ENCODE assay signal across 27 cellular contexts in genomic region chr11:115005663-115006062, GRCh38.
"Had no signal": no experiment of that assay in that cellular context is flagged by ENCODE, and none has a peak within 500 bp of the region (broad histone marks: within the 10 kb centered on the region; RNA-seq: fewer than 3 reads in every experiment).

No MANE protein-coding gene starts in this region.

- H3K27me3 ChIP-seq: colonic mucosa, esophagus muscularis mucosa, esophagus squamous epithelium, foreskin keratinocyte, gastrocnemius medialis, heart left ventricle, heart right ventricle had no signal

- DNase-seq: colonic mucosa; cortex of kidney; dermis blood vessel endothelial cell; dorsolateral prefrontal cortex; effector CD4-positive, alpha-beta T cell; effector CD8-positive, alpha-beta T cell; effector memory CD4-positive, alpha-beta T cell; effector memory CD8-positive, alpha-beta T cell; endodermal cell; erythroblast; esophagus squamous epithelium; foreskin fibroblast; foreskin keratinocyte; foreskin melanocyte; gastrocnemius medialis; glutamatergic neuron; head of caudate nucleus; heart left ventricle; heart right ventricle had no signal

- H3K27ac Mint-ChIP-seq: dendritic cell treated with granulocyte-macrophage colony-stimulating factor and Interleukin-4, amounts not matched to agents 40 ng/mL and 50 ng/mL, for 4 days; effector memory CD8-positive, alpha-beta T cell; endodermal cell had no signal

- H3K27ac ChIP-seq: colonic mucosa, coronary artery, dorsolateral prefrontal cortex, epithelial cell of prostate, esophagus muscularis mucosa, esophagus squamous epithelium, foreskin keratinocyte, gastrocnemius medialis, gastroesophageal sphincter, heart left ventricle, heart right ventricle had no signal

- H3K9me3 ChIP-seq: colonic mucosa, esophagus squamous epithelium, gastrocnemius medialis had no signal

- H3K9me3 Mint-ChIP-seq: effector memory CD8-positive, alpha-beta T cell; endodermal cell had no signal

- H3K36me3 ChIP-seq: colonic mucosa, esophagus muscularis mucosa, esophagus squamous epithelium, gastrocnemius medialis, gastroesophageal sphincter, heart left ventricle, heart right ventricle had no signal

- H3K4me3 Mint-ChIP-seq: dendritic cell treated with granulocyte-macrophage colony-stimulating factor and Interleukin-4, amounts not matched to agents 40 ng/mL and 50 ng/mL, for 4 days; effector memory CD8-positive, alpha-beta T cell; endodermal cell had no signal

- H3K4me1 ChIP-seq: colonic mucosa, esophagus muscularis mucosa, esophagus squamous epithelium, foreskin keratinocyte, gastrocnemius medialis, gastroesophageal sphincter, heart left ventricle, heart right ventricle had no signal

- H3K4me1 Mint-ChIP-seq: endodermal cell had no signal

- H3K27me3 Mint-ChIP-seq: dendritic cell treated with granulocyte-macrophage colony-stimulating factor and Interleukin-4, amounts not matched to agents 40 ng/mL and 50 ng/mL, for 4 days had no signal

- H3K4me3 ChIP-seq: colonic mucosa, coronary artery, dorsolateral prefrontal cortex, esophagus muscularis mucosa, esophagus squamous epithelium, gastrocnemius medialis, gastroesophageal sphincter, heart left ventricle, heart right ventricle had no signal

- FAIRE-seq: endometrium, endothelial cell of umbilical vein had no signal

- ATAC-seq: effector memory CD8-positive, alpha-beta T cell; esophagus mucosa; foreskin keratinocyte; gastrocnemius medialis; gastroesophageal sphincter; heart left ventricle; heart right ventricle had no signal
